1 cellular context compared by ENCODE assay signal in the genomic region with DNA sequence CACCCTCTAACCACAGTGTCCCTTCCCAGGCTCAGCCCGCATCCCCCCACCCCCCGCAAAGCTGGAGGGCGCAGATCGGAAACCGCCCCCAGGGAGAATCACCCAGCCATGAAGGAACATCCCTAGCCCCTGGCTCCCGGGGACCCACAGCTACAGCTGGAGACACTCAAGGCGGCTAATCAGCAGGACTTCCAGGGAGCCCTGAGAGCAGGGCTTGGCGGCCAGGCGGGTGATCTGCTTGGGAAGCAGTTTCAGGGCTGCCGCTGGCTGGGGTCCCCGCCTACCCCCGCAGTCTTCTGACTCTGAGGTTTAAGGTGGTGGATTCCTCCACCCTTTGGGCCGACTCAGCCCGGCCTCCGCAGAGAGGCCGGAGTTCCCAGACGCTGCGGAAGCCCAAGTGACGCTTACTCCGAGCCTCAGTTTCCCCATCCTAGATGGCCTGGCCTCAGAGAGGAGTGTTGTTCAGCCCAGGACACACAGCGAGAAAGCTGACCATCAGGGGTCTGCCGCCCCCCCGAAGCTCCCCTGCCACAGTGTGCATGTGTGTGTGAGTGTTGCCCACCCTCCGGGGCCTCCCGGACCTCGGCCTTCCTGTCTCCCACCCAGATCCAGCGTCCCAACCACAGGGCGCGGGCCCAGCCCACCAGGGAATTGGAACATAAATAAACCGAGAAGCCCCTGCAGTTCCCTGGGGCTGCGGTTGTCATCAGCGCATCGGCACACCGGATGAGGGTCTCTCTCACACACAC.
TF ChIP-seq lines count a peak whose summit lies in the region.

No MANE protein-coding gene starts in this region.

TF ChIP-seq in SK-N-SH treated with all-trans-retinoic acid at 6 μM for 48 hours, 23 proteins besides CTCF, POLR2A, EP300 and RAD21 (continued from another document):
- TF ChIP-seq, protein P1, sequence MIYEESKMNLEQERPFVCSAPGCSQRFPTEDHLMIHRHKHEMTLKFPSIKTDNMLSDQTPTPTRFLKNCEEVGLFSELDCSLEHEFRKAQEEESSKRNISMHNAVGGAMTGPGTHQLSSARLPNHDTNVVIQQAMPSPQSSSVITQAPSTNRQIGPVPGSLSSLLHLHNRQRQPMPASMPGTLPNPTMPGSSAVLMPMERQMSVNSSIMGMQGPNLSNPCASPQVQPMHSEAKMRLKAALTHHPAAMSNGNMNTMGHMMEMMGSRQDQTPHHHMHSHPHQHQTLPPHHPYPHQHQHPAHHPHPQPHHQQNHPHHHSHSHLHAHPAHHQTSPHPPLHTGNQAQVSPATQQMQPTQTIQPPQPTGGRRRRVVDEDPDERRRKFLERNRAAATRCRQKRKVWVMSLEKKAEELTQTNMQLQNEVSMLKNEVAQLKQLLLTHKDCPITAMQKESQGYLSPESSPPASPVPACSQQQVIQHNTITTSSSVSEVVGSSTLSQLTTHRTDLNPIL (CRISPR knock-in tag; IDR thresholded peaks at IDR 0.05; ENCODE audit: low read depth) = no peak
- no peak for TF ChIP-seq ZNF70 (CRISPR knock-in tag; IDR thresholded peaks at IDR 0.05)
- TF ChIP-seq, protein P2, sequence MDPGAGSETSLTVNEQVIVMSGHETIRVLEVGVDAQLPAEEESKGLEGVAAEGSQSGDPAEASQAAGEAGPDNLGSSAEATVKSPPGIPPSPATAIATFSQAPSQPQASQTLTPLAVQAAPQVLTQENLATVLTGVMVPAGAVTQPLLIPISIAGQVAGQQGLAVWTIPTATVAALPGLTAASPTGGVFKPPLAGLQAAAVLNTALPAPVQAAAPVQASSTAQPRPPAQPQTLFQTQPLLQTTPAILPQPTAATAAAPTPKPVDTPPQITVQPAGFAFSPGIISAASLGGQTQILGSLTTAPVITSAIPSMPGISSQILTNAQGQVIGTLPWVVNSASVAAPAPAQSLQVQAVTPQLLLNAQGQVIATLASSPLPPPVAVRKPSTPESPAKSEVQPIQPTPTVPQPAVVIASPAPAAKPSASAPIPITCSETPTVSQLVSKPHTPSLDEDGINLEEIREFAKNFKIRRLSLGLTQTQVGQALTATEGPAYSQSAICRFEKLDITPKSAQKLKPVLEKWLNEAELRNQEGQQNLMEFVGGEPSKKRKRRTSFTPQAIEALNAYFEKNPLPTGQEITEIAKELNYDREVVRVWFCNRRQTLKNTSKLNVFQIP (CRISPR knock-in tag; IDR thresholded peaks at IDR 0.05; ENCODE audit: borderline replicate concordance, low read depth) = no peak
- TF ChIP-seq TOX (CRISPR knock-in tag; IDR thresholded peaks at IDR 0.05; ENCODE audit: borderline replicate concordance) = no peak
- TF ChIP-seq RARB (CRISPR knock-in tag; IDR thresholded peaks at IDR 0.05) = no peak
- TF ChIP-seq, protein P3, sequence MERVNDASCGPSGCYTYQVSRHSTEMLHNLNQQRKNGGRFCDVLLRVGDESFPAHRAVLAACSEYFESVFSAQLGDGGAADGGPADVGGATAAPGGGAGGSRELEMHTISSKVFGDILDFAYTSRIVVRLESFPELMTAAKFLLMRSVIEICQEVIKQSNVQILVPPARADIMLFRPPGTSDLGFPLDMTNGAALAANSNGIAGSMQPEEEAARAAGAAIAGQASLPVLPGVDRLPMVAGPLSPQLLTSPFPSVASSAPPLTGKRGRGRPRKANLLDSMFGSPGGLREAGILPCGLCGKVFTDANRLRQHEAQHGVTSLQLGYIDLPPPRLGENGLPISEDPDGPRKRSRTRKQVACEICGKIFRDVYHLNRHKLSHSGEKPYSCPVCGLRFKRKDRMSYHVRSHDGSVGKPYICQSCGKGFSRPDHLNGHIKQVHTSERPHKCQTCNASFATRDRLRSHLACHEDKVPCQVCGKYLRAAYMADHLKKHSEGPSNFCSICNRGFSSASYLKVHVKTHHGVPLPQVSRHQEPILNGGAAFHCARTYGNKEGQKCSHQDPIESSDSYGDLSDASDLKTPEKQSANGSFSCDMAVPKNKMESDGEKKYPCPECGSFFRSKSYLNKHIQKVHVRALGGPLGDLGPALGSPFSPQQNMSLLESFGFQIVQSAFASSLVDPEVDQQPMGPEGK (CRISPR knock-in tag; IDR thresholded peaks at IDR 0.05; ENCODE audit: borderline replicate concordance) = no peak
- no peak for TF ChIP-seq TCF4 (CRISPR knock-in tag; IDR thresholded peaks at IDR 0.05; ENCODE audit: borderline replicate concordance)
- no peak for TF ChIP-seq ZC3H10 (CRISPR knock-in tag; IDR thresholded peaks at IDR 0.05)
- no peak for TF ChIP-seq ARNTL (CRISPR knock-in tag; IDR thresholded peaks at IDR 0.05; ENCODE audit: borderline replicate concordance, low read depth)
- no peak for TF ChIP-seq ZFP30 (CRISPR knock-in tag; IDR thresholded peaks at IDR 0.05)
- TF ChIP-seq, protein P4, sequence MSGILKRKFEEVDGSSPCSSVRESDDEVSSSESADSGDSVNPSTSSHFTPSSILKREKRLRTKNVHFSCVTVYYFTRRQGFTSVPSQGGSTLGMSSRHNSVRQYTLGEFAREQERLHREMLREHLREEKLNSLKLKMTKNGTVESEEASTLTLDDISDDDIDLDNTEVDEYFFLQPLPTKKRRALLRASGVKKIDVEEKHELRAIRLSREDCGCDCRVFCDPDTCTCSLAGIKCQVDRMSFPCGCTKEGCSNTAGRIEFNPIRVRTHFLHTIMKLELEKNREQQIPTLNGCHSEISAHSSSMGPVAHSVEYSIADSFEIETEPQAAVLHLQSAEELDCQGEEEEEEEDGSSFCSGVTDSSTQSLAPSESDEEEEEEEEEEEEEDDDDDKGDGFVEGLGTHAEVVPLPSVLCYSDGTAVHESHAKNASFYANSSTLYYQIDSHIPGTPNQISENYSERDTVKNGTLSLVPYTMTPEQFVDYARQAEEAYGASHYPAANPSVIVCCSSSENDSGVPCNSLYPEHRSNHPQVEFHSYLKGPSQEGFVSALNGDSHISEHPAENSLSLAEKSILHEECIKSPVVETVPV (CRISPR knock-in tag; IDR thresholded peaks at IDR 0.05) = no peak
- TF ChIP-seq BACH2 (CRISPR knock-in tag; IDR thresholded peaks at IDR 0.05; ENCODE audit: borderline replicate concordance) = no peak
